In the genomic region with DNA sequence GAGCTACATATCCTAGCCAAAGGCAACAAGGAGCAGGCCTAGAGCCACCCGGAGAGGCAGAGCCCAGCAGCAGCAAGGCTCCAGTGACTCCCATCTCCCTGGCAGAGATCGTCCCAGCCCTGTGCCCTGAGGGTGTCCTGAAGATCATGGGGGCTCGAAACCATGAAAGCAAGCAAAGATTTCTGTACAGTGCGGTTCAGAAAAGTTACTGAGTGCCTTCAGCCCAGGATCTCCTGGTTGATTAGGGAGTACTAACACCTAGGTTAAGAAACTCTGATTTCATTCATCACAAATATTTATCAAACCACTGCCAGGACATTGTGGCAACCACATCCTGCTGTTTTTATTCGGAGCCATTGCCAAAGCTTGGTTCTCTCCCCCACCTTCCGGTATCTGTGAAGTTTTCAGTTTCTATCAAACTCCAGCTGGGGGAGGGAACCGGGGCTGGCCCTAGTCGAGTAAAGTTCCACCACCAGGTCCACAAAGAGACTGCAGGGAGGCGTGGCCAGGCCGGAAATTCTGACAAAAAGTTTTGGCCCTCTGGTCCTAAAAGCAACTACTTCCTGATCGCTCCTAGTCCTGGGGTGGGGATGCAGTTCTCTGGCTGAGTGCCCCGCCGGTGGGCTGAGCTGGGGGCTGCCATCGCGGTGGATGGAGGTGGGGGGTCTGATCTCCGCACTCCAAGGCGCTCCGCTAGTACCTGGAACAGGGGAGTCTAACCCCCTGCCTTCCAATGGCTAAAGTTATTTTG, we compare ENCODE assay signal across 8 cellular contexts. TPM values are rescaled to one million over a fixed set of nuclear protein-coding genes. Genes with fewer than 3 reads are reported as not detected.
DNase-seq lines count a peak whose midpoint lies in the region; ATAC-seq and TF ChIP-seq lines count a peak whose summit lies in the region.

No MANE protein-coding gene starts in this region.

- intact Hi-C loops in activated CD8-positive, alpha-beta T cell treated with anti-CD3 and anti-CD28 coated beads for 36 hours (cut with micrococcal nuclease), result loop anchor here (5.0 kb wide), 1 partner anchor 62 kb away; a partner anchor contains a TSS

- peak; percentile 66 for ATAC-seq in HG02642 (IDR thresholded peaks at IDR 0.05; ENCODE audit: poor library complexity, unreplicated experiment)
- ATAC-seq in activated CD8-positive, alpha-beta T cell treated with anti-CD3 and anti-CD28 coated beads for 36 hours, result peak; percentile 63

- H3K27ac Mint-ChIP-seq in activated CD8-positive, alpha-beta T cell treated with anti-CD3 and anti-CD28 coated beads for 36 hours, result peak overlapping the region; percentile 90

- DNase-seq in DMS53 (lab: John Stamatoyannopoulos, UW) (peak; percentile 57), DMS53 treated with DMSO at 0.1 percent for 48 hours (lab: John Stamatoyannopoulos, UW; ENCODE audit: unreplicated experiment) (no peak), NCI-H2196 treated with DMSO at 0.1 percent for 48 hours (lab: John Stamatoyannopoulos, UW; ENCODE audit: unreplicated experiment) (peak; percentile 23), lung microvascular endothelial cell (ENCODE audit: low read depth in 2 of 2) (peak; percentile 90 to 97)
- peak; percentile 98 for DNase-seq in activated CD8-positive, alpha-beta T cell treated with anti-CD3 and anti-CD28 coated beads for 36 hours
- peak; percentile 76 for DNase-seq in effector CD8-positive, alpha-beta T cell (lab: John Stamatoyannopoulos, UW)
- peak; percentile 85 to 91 (median 88) for DNase-seq in stimulated activated CD4-positive, alpha-beta T cell treated with anti-CD3 and anti-CD28 coated beads, TNF-alpha, amount 100 ng/mL, for 48 hours (ENCODE audit: low read depth in 3 of 3)

- POLR2A ChIA-PET in activated CD8-positive, alpha-beta T cell treated with anti-CD3 and anti-CD28 coated beads for 36 hours (lab: Charles Lee), result interaction anchor here (0.6 to 8.1 kb wide), 24 partner anchors 11 to 196 kb away, joined by 3 to 163 read pairs (median 6); a partner anchor contains a TSS

- no peaks in the 10 kb centered on the region for H3K9me3 Mint-ChIP-seq in activated CD8-positive, alpha-beta T cell treated with anti-CD3 and anti-CD28 coated beads for 36 hours

- no peaks in the 10 kb centered on the region for H3K27me3 Mint-ChIP-seq in activated CD8-positive, alpha-beta T cell treated with anti-CD3 and anti-CD28 coated beads for 36 hours

- TF ChIP-seq CTCF in activated CD8-positive, alpha-beta T cell treated with anti-CD3 and anti-CD28 coated beads for 36 hours (IDR thresholded peaks at IDR 0.05), result no peak

- peak overlapping the region; percentile 88 for H3K4me3 Mint-ChIP-seq in activated CD8-positive, alpha-beta T cell treated with anti-CD3 and anti-CD28 coated beads for 36 hours

- H3K36me3 Mint-ChIP-seq in activated CD8-positive, alpha-beta T cell treated with anti-CD3 and anti-CD28 coated beads for 36 hours (ENCODE audit: low read depth), result peaks cover 42% of the 10 kb centered on the region

- H3K4me1 Mint-ChIP-seq in activated CD8-positive, alpha-beta T cell treated with anti-CD3 and anti-CD28 coated beads for 36 hours (ENCODE audit: low read depth), result peaks cover 45% of the 10 kb centered on the region

- CTCF ChIA-PET in activated CD8-positive, alpha-beta T cell treated with anti-CD3 and anti-CD28 coated beads for 36 hours (lab: Charles Lee), result interaction anchor here (0.7 to 6.4 kb wide), 10 partner anchors 11 to 196 kb away, joined by 3 to 44 read pairs (median 8); a partner anchor contains a TSS

RNA-seq across cellular contexts. Expression of a gene that starts 1.2 kb away (rescaled TPM):
- 10 to 100 TPM; 41.6 to 44.1 TPM for total RNA-seq in activated CD8-positive, alpha-beta T cell treated with anti-CD3 and anti-CD28 coated beads for 36 hours
- 49.0 and 90.9 TPM in 2 replicates for total RNA-seq in lung microvascular endothelial cell

RNA-seq across cellular contexts. Expression of a gene that starts 40.4 kb away (rescaled TPM):
- total RNA-seq in activated CD8-positive, alpha-beta T cell treated with anti-CD3 and anti-CD28 coated beads for 36 hours, result 10 to 100 TPM; 66.7 to 68.5 TPM
- 45.0 and 47.9 TPM in 2 replicates for total RNA-seq in lung microvascular endothelial cell

RNA-seq across cellular contexts. Expression of a gene that starts 59.9 kb away (rescaled TPM):
- total RNA-seq in activated CD8-positive, alpha-beta T cell treated with anti-CD3 and anti-CD28 coated beads for 36 hours, result not detected
- total RNA-seq in lung microvascular endothelial cell, result not detected in 2 replicates
